In the genomic region with DNA sequence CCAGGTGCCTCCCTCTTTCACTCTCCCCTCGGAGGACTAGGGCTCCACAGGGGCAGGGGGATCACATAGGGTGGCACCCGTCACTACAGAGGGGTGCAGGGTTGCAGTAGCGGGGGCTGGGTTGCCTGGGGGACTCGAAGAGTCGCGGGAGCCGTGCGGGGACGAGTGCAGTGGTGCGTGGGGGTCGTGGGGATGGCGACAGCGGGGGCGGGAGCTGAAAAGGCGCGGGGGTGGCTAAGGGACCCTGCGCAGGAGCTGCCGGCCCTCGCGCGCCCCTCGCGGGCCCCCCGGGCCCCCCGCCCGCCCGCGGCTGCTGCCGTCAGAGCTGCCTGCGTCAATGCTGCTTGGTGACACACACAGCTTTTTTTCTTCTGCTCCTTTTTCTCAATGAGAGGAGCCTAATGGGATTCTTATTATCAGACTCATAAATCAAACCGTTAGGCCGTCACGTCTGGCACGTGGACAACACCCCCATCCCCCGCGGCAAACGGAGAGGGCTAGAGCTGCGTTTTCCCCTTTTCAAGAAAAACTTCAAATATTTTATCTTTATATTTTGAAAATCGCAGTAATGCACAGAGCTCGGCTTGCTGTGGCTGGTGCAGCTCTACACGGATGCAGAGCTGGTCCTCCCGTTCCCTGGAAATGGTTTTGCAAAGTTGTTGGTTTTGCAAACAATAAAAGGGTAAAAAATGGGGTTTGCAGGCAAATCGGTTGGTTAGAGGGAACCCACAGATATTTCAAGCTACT, we compare ENCODE assay signal across 8 cellular contexts.
DNase-seq lines count a peak whose midpoint lies in the region; ATAC-seq and TF ChIP-seq lines count a peak whose summit lies in the region.

No MANE protein-coding gene starts in this region.

- peak overlapping the region; percentile 82 for H3K4ac ChIP-seq in IMR-90 (ENCODE audit: low read depth, low read length)

- peak overlapping the region; percentile 94 for H2BK120ac ChIP-seq in IMR-90 (ENCODE audit: low read depth, low read length)

- WGBS in IMR-90 (ENCODE audit: extremely low coverage in 2 of 2, insufficient read length in 1 of 2), 2 experiments, result 0% methylated on average over 1 of the region's 43 CpGs; no CpG with 5 or more reads in 1 of the 2 experiments
- 1 to 5% (median 2%) methylated on average over 23 to 43 of the region's 43 CpGs for WGBS in spleen, 5 donors

- no peak overlapping the region for H2AK5ac ChIP-seq in IMR-90 (ENCODE audit: low read depth, low read length)

- peak overlapping the region; percentile 98 for H2BK5ac ChIP-seq in IMR-90 (ENCODE audit: low read depth, low read length, poor library complexity, severe bottlenecking)

- no peaks in the 10 kb centered on the region for H3K9me3 ChIP-seq in IMR-90 (ENCODE audit: control insufficient read depth, insufficient read depth, low read length)
- H3K9me3 ChIP-seq in iPS-18a (ENCODE audit: control insufficient read depth, low read depth, low read length), result no peaks in the 10 kb centered on the region
- no peaks in the 10 kb centered on the region for H3K9me3 ChIP-seq in spleen

- peak overlapping the region; percentile 74; the same call in 1 of the 2 replicates for H3K56ac ChIP-seq in IMR-90 (ENCODE audit: extremely low read depth, insufficient read depth, low read length)

- peak overlapping the region; percentile 88 for H2AFZ ChIP-seq in IMR-90 (replicated peaks; ENCODE audit: low read length, poor library complexity)

- in situ Hi-C loops in IMR-90 (cut with MboI; ENCODE audit: low sequenced_read_pairs), result no loop called here

- no peak overlapping the region for H2AK9ac ChIP-seq in IMR-90 (replicated peaks; ENCODE audit: low read depth, low read length, poor library complexity)

- H3K36me3 ChIP-seq in IMR-90 (ENCODE audit: control insufficient read depth, insufficient read depth, low read length) (no peaks in the 10 kb centered on the region), iPS-18a (ENCODE audit: control insufficient read depth, low read depth, low read length) (no peaks in the 10 kb centered on the region), spleen (no peaks in the 10 kb centered on the region)

- H2BK15ac ChIP-seq in IMR-90 (ENCODE audit: low read depth, low read length), result no peak overlapping the region; the same call in 2 of the 3 replicates

- H3K23ac ChIP-seq in IMR-90 (ENCODE audit: low read depth, low read length), result peak overlapping the region; percentile 73

- dilution Hi-C loops in IMR-90 (cut with HindIII; ENCODE audit: low sequenced_read_pairs, unreplicated experiment), result no loop called here

- intact Hi-C loops in IMR-90 (cut with micrococcal nuclease) (loop anchor here (1.0 to 5.0 kb wide), 5 partner anchors 18 to 115 kb away; no protein-coding TSS in a partner anchor), spleen (cut with DNase I; ENCODE audit: low total_unique reads) (no loop called here)

- peak overlapping the region; percentile 26 for H3K4me3 ChIP-seq in IMR-90 (ENCODE audit: insufficient read depth, low read depth, low read length)
- H3K4me3 ChIP-seq in iPS-18a (ENCODE audit: low read length), result peak overlapping the region; percentile 31
- peak overlapping the region in 4 of 8 donors; percentile 3 to 44 (median 12) for H3K4me3 ChIP-seq in spleen

- ATAC-seq in IMR-90 (ENCODE audit: low read depth) (peak; percentile 65), HG03342 (IDR thresholded peaks at IDR 0.05; ENCODE audit: unreplicated experiment) (no peak), HG03135 (IDR thresholded peaks at IDR 0.05; ENCODE audit: unreplicated experiment) (no peak)

- no peak for TF ChIP-seq POLR2A in IMR-90 (IDR thresholded peaks at IDR 0.05; ENCODE audit: low read depth, low read length)
- TF ChIP-seq POLR2A in spleen (IDR thresholded peaks at IDR 0.05), result no peak

- H3K27me3 ChIP-seq in IMR-90 (ENCODE audit: control insufficient read depth, insufficient read depth, low read length) (no peaks in the 10 kb centered on the region), iPS-18a (ENCODE audit: control insufficient read depth, insufficient read depth, low read length) (peaks cover 80% of the 10 kb centered on the region), spleen (replicated peaks in 1 of 7) (peaks cover 5 to 98% (median 55%) of the 10 kb centered on the region in 7 donors)

- H3K4me1 ChIP-seq in IMR-90 (ENCODE audit: control insufficient read depth, insufficient read depth, low read length), result peaks cover 31% of the 10 kb centered on the region
- peaks cover 27% of the 10 kb centered on the region for H3K4me1 ChIP-seq in iPS-18a (ENCODE audit: control insufficient read depth, low read depth, low read length)
- H3K4me1 ChIP-seq in spleen, result peaks cover 0 to 40% (median 17%) of the 10 kb centered on the region in 6 donors

- H3K14ac ChIP-seq in IMR-90 (replicated peaks; ENCODE audit: low read depth, low read length), result peak overlapping the region; percentile 49; the same call in 1 of the 2 replicates

- peak overlapping the region; percentile 96 for H3K18ac ChIP-seq in IMR-90 (ENCODE audit: low read depth, low read length)

- no peaks in the 10 kb centered on the region for H3K79me1 ChIP-seq in IMR-90 (ENCODE audit: low read depth in 1 of 2, low read length in 2 of 2)

- POLR2A ChIA-PET in IMR-90 (lab: Charles Lee; ENCODE audit: unreplicated experiment), result no interaction called here

- TF ChIP-seq RAD21 in IMR-90 (IDR thresholded peaks at IDR 0.05; ENCODE audit: low read length), result peak; percentile 12; the same call in 1 of the 2 replicates

- H3K4me2 ChIP-seq in IMR-90 (ENCODE audit: low read depth, low read length), result peak overlapping the region; percentile 84

- H4K20me1 ChIP-seq in IMR-90 (ENCODE audit: insufficient read depth, low read length), result no peaks in the 10 kb centered on the region

- H3K27ac ChIP-seq in IMR-90 (ENCODE audit: insufficient read depth, low read length) (peak overlapping the region; percentile 98), iPS-18a (ENCODE audit: low read length) (no peak overlapping the region), spleen (peak overlapping the region in 5 of 8 donors; percentile 24 to 66 (median 57))

- H4K5ac ChIP-seq in IMR-90 (ENCODE audit: low read depth, low read length), result peak overlapping the region; percentile 82

- peaks cover 9% of the 10 kb centered on the region; the same call in 1 of the 2 replicates for H3K9me1 ChIP-seq in IMR-90 (ENCODE audit: insufficient read depth, low read length)

- CTCF ChIA-PET in IMR-90 (lab: Yijun Ruan, JAX), result interaction anchor here (0.9 to 1.7 kb wide), 3 partner anchors 27 to 122 kb away, joined by 3 to 6 read pairs (median 3); no protein-coding TSS in a partner anchor

- peak overlapping the region; percentile 72 to 92 for H4K8ac ChIP-seq in IMR-90 (ENCODE audit: low read depth in 2 of 2, low read length in 2 of 2)

- H2BK20ac ChIP-seq in IMR-90 (ENCODE audit: low read depth, low read length), result peak overlapping the region; percentile 66

- H4K91ac ChIP-seq in IMR-90 (ENCODE audit: insufficient read depth, low read depth, low read length), result peak overlapping the region; percentile 82

- no TSS peak for BruUV-seq in IMR-90 (replicated peaks; lab: Mats Ljungman, UMichigan)

- H3K9ac ChIP-seq in IMR-90 (ENCODE audit: low read depth, low read length) (peak overlapping the region; percentile 71), iPS-18a (ENCODE audit: low read length) (no peak overlapping the region)

- DNase-seq in IMR-90 (peak; percentile 94), amygdala (lab: John Stamatoyannopoulos, UW) (peak in 43 of 56 donors; percentile 23 to 79 (median 53)), spleen (no peak), NCI-H526 treated with DMSO at 0.1 percent for 48 hours (lab: John Stamatoyannopoulos, UW) (no peak), D341Med (ENCODE audit: low spot score) (no peak)

- TF ChIP-seq CTCF in IMR-90 (conservative IDR thresholded peaks at IDR 0.05; ENCODE audit: low read depth, low read length) (no peak), spleen (IDR thresholded peaks at IDR 0.05 in 8 of 11, conservative IDR thresholded peaks at IDR 0.05 in 3 of 11) (no peak)

TF ChIP-seq in IMR-90, 13 proteins besides CTCF, POLR2A, EP300 and RAD21:
- TF ChIP-seq, protein P1, sequence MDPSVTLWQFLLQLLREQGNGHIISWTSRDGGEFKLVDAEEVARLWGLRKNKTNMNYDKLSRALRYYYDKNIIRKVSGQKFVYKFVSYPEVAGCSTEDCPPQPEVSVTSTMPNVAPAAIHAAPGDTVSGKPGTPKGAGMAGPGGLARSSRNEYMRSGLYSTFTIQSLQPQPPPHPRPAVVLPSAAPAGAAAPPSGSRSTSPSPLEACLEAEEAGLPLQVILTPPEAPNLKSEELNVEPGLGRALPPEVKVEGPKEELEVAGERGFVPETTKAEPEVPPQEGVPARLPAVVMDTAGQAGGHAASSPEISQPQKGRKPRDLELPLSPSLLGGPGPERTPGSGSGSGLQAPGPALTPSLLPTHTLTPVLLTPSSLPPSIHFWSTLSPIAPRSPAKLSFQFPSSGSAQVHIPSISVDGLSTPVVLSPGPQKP (IDR thresholded peaks at IDR 0.05; ENCODE audit: borderline replicate concordance, low read depth, low read length), result no peak
- TF ChIP-seq BHLHE40 (IDR thresholded peaks at IDR 0.05; ENCODE audit: low read depth, low read length) (peak; percentile 95), CHD1 (IDR thresholded peaks at IDR 0.05; ENCODE audit: low read depth, low read length) (no peak; the same call in 1 of the 2 replicates), MAZ (IDR thresholded peaks at IDR 0.05; ENCODE audit: borderline replicate concordance, low read depth, low read length) (peak; percentile 51; the same call in 1 of the 2 replicates), NFE2L2 (IDR thresholded peaks at IDR 0.05; ENCODE audit: low read depth, low read length) (peak; percentile 39; the same call in 1 of the 2 replicates), CEBPB (IDR thresholded peaks at IDR 0.05; ENCODE audit: low read depth, low read length) (no peak), FOS (IDR thresholded peaks at IDR 0.05; ENCODE audit: low read depth, low read length) (peak; percentile 52)
- TF ChIP-seq, protein P2, sequence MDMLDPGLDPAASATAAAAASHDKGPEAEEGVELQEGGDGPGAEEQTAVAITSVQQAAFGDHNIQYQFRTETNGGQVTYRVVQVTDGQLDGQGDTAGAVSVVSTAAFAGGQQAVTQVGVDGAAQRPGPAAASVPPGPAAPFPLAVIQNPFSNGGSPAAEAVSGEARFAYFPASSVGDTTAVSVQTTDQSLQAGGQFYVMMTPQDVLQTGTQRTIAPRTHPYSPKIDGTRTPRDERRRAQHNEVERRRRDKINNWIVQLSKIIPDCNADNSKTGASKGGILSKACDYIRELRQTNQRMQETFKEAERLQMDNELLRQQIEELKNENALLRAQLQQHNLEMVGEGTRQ (IDR thresholded peaks at IDR 0.05; ENCODE audit: low read depth, low read length), result peak; percentile 70

Comparison
In these comparisons a context has a peak if more than half of its experiments do, and no peak if none do; other contexts are left out.
1. DNase-seq: peak in IMR-90 (single experiment) and amygdala (43 of 56); none in spleen (single experiment), NCI-H526 treated with DMSO at 0.1 percent for 48 hours (single experiment) and D341Med (single experiment).